Comparison of ENCODE assay signal across 1 cellular context in the genomic region with DNA sequence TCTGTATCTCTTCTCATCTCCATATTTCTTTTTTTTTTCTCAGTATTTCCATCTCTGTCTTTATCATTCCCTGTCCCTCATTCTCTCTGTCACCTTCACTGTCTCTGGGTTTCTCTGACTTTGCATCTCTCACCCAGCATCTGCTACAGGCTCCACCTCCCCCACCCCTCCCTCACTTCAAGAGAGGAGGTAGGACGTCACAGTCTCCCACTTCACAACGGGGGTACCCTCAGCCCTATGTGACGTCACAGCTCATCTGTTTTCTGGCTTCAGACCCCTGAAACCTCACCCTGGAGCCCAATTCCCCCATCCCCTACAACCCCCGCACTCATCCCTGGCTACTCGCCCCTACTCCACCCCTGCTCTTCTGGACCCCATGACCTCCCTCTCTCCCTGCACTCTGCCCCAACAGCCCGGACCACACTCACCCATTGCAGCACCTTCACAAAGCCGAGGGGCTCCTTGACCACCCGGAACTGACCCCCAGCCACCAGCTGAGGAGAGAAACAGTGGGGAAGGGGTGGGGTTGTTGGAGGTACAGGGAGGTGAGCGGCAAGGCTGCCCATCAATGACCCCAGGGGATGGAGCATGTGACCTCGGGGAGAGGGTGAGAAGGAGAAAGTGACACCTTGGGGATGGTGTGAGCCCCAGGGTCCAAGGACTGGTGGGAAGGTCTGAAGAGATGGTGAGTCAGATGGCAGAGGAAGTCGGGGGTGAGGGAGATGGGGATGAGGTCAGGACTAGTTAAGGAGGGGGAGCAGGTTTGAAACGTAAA.
TF ChIP-seq lines count a peak whose summit lies in the region.

No MANE protein-coding gene starts in this region.

TF ChIP-seq in neural cell, 6 proteins besides CTCF, POLR2A, EP300 and RAD21:
- TF ChIP-seq POLR2AphosphoS5 (IDR thresholded peaks at IDR 0.05), result no peak
- TF ChIP-seq, protein P1, sequence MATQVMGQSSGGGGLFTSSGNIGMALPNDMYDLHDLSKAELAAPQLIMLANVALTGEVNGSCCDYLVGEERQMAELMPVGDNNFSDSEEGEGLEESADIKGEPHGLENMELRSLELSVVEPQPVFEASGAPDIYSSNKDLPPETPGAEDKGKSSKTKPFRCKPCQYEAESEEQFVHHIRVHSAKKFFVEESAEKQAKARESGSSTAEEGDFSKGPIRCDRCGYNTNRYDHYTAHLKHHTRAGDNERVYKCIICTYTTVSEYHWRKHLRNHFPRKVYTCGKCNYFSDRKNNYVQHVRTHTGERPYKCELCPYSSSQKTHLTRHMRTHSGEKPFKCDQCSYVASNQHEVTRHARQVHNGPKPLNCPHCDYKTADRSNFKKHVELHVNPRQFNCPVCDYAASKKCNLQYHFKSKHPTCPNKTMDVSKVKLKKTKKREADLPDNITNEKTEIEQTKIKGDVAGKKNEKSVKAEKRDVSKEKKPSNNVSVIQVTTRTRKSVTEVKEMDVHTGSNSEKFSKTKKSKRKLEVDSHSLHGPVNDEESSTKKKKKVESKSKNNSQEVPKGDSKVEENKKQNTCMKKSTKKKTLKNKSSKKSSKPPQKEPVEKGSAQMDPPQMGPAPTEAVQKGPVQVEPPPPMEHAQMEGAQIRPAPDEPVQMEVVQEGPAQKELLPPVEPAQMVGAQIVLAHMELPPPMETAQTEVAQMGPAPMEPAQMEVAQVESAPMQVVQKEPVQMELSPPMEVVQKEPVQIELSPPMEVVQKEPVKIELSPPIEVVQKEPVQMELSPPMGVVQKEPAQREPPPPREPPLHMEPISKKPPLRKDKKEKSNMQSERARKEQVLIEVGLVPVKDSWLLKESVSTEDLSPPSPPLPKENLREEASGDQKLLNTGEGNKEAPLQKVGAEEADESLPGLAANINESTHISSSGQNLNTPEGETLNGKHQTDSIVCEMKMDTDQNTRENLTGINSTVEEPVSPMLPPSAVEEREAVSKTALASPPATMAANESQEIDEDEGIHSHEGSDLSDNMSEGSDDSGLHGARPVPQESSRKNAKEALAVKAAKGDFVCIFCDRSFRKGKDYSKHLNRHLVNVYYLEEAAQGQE (IDR thresholded peaks at IDR 0.05; ENCODE audit: borderline replicate concordance), result no peak
